In genomic region chr7:42950417-42950816, GRCh38 we compare ENCODE assay signal across 1 cellular context.
TF ChIP-seq lines count a peak whose summit lies in the region.

No MANE protein-coding gene starts in this region.

TF ChIP-seq in K562, 482 proteins besides CTCF, POLR2A, EP300 and RAD21:
- no peak for TF ChIP-seq JUN (IDR thresholded peaks at IDR 0.05; ENCODE audit: borderline replicate concordance, low read depth, low read length)
- no peak for TF ChIP-seq JUN (CRISPR knock-in tag; IDR thresholded peaks at IDR 0.05; ENCODE audit: borderline replicate concordance)
- TF ChIP-seq HNRNPUL1 (IDR thresholded peaks at IDR 0.05; ENCODE audit: low read length): no peak
- peak; percentile 71; the same call in 1 of the 2 replicates for TF ChIP-seq CC2D1A (IDR thresholded peaks at IDR 0.05)
- peak; percentile 88 for TF ChIP-seq CHAMP1 (IDR thresholded peaks at IDR 0.05)
- TF ChIP-seq TRIM24 (IDR thresholded peaks at IDR 0.05): peak in 1 of 2 experiments; percentile 41; a peak in 1 of 4 replicates
- no peak for TF ChIP-seq TBP (optimal IDR thresholded peaks at IDR 0.05; ENCODE audit: low read depth, low read length)
- TF ChIP-seq CREM (IDR thresholded peaks at IDR 0.05; ENCODE audit: low read depth): no peak
- no peak for TF ChIP-seq POLR3G (IDR thresholded peaks at IDR 0.05; ENCODE audit: extremely low read depth, insufficient read length, insufficient replicate concordance)
- no peak for TF ChIP-seq ZNF253 (CRISPR knock-in tag; conservative IDR thresholded peaks at IDR 0.05)
- no peak for TF ChIP-seq ZNF583 (CRISPR knock-in tag; IDR thresholded peaks at IDR 0.05)
- TF ChIP-seq, protein P1, sequence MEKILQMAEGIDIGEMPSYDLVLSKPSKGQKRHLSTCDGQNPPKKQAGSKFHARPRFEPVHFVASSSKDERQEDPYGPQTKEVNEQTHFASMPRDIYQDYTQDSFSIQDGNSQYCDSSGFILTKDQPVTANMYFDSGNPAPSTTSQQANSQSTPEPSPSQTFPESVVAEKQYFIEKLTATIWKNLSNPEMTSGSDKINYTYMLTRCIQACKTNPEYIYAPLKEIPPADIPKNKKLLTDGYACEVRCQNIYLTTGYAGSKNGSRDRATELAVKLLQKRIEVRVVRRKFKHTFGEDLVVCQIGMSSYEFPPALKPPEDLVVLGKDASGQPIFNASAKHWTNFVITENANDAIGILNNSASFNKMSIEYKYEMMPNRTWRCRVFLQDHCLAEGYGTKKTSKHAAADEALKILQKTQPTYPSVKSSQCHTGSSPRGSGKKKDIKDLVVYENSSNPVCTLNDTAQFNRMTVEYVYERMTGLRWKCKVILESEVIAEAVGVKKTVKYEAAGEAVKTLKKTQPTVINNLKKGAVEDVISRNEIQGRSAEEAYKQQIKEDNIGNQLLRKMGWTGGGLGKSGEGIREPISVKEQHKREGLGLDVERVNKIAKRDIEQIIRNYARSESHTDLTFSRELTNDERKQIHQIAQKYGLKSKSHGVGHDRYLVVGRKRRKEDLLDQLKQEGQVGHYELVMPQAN (IDR thresholded peaks at IDR 0.05; ENCODE audit: borderline replicate concordance): no peak
